Comparison of ENCODE assay signal across 22 cellular contexts in genomic region chr5:115986358-115986757, GRCh38. TPM values are rescaled to one million over a fixed set of nuclear protein-coding genes. Genes with fewer than 3 reads are reported as not detected.
DNase-seq lines count a peak whose midpoint lies in the region; ATAC-seq and TF ChIP-seq lines count a peak whose summit lies in the region.
"Had no signal": no experiment of that assay in that cellular context is flagged by ENCODE, and none has a peak within 500 bp of the region (broad histone marks: within the 10 kb centered on the region; RNA-seq: fewer than 3 reads in every experiment).

No MANE protein-coding gene starts in this region.

- H3K4me1 ChIP-seq in GM23248 (ENCODE audit: insufficient read depth) (peaks cover 7% of the 10 kb centered on the region; the same call in 1 of the 2 replicates), A673 (ENCODE audit: insufficient read depth, low read length, poor library complexity, severe bottlenecking) (no peaks in the 10 kb centered on the region)

- no peaks in the 10 kb centered on the region for H3K79me2 ChIP-seq in GM23248 (ENCODE audit: insufficient read depth)

- H3K4me3 ChIP-seq in AG04449 (ENCODE audit: low read depth, low read length) (no peak overlapping the region), GM23248 (no peak overlapping the region), choroid plexus epithelial cell (ENCODE audit: low read depth, low read length) (no peak overlapping the region), A673 (ENCODE audit: low read depth, low read length, poor library complexity, severe bottlenecking) (no peak overlapping the region)
- H3K4me3 ChIP-seq: ovary, testis had no signal

- H3K27me3 Mint-ChIP-seq in CD14-positive monocyte (ENCODE audit: low read depth in 3 of 3) = peaks cover 0 to 7% (median 0%) of the 10 kb centered on the region in 3 donors
- peaks cover 12 to 18% of the 10 kb centered on the region in 2 donors for H3K27me3 Mint-ChIP-seq in stimulated activated naive B cell treated with anti-CD40 and anti-IgM and Interleukin-4, amounts not matched to agents 10 μg/mL and 1 μg/mL and 100 μg/mL, for 72 hours

- no peak overlapping the region for H3K9ac ChIP-seq in GM23248

- DNase-seq in AG04449 (ENCODE audit: low read depth, low spot score) = peak; percentile 60
- DNase-seq in GM23248 = peak; percentile 49
- DNase-seq in choroid plexus epithelial cell (ENCODE audit: low read depth) = peak; percentile 79
- DNase-seq in kidney tubule cell (ENCODE audit: low spot score) = peak; percentile 22
- no peak for DNase-seq in CD14-positive monocyte (ENCODE audit: low spot score)
- DNase-seq in A673 (ENCODE audit: low spot score) = no peak
- no peak for DNase-seq in stimulated activated naive B cell treated with anti-CD40 and anti-IgM and Interleukin-4, amounts not matched to agents 10 μg/mL and 1 μg/mL and 100 μg/mL, for 72 hours
- DNase-seq: activated CD4-positive, alpha-beta T cell treated with anti-CD3 and anti-CD28 coated beads for 1 hour; activated CD8-positive, alpha-beta memory T cell treated with anti-CD3 and anti-CD28 coated beads for 24 hours; activated naive CD4-positive, alpha-beta T cell treated with anti-CD3 and anti-CD28 coated beads, Interleukin-2, amount 50 U/mL, for 16 hours; activated T-cell treated with anti-CD3 and anti-CD28 coated beads, Interleukin-2, amount 50 U/mL, for 72 hours; dermis blood vessel endothelial cell; left cardiac atrium; mesendoderm; naive thymus-derived CD8-positive, alpha-beta T cell; NCI-H1436 treated with DMSO at 0.1 percent for 48 hours; ovary; SW 1271; testis had no signal

- no peaks in the 10 kb centered on the region for H3K9me3 ChIP-seq in GM23248 (ENCODE audit: low read depth)
- no peaks in the 10 kb centered on the region for H3K9me3 ChIP-seq in A673 (ENCODE audit: low read depth, low read length, poor library complexity, severe bottlenecking)
- H3K9me3 ChIP-seq: ovary, testis had no signal

- POLR2A ChIA-PET in AG04449 (lab: Yijun Ruan, JAX) (no interaction called here), A673 (lab: Charles Lee; ENCODE audit: low non-redundant PET) (no interaction called here)

- ATAC-seq in GM21529 (IDR thresholded peaks at IDR 0.05; ENCODE audit: unreplicated experiment) = no peak
- no peak for ATAC-seq in stimulated activated naive B cell treated with anti-CD40 and anti-IgM and Interleukin-4, amounts not matched to agents 10 μg/mL and 1 μg/mL and 100 μg/mL, for 72 hours (replicated peaks)
- ATAC-seq: activated T-cell treated with anti-CD3 and anti-CD28 coated beads, Interleukin-2, amount 50 U/mL, for 72 hours; naive thymus-derived CD8-positive, alpha-beta T cell; stimulated activated memory B cell treated with anti-CD40 and anti-IgM and Interleukin-4, amounts not matched to agents 10 μg/mL and 1 μg/mL and 100 μg/mL, for 72 hours had no signal

- H3K9me2 ChIP-seq in GM23248 (ENCODE audit: insufficient read depth) = no peaks in the 10 kb centered on the region

- no peaks in the 10 kb centered on the region for H3K27me3 ChIP-seq in GM23248 (replicated peaks; ENCODE audit: insufficient read depth)
- peaks cover 13% of the 10 kb centered on the region for H3K27me3 ChIP-seq in A673 (replicated peaks; ENCODE audit: insufficient read depth, low read depth, low read length, poor library complexity)
- H3K27me3 ChIP-seq: ovary, testis had no signal

- H3K4me3 Mint-ChIP-seq in CD14-positive monocyte = no peak overlapping the region
- H3K4me3 Mint-ChIP-seq in stimulated activated naive B cell treated with anti-CD40 and anti-IgM and Interleukin-4, amounts not matched to agents 10 μg/mL and 1 μg/mL and 100 μg/mL, for 72 hours = no peak overlapping the region
- H3K4me3 Mint-ChIP-seq: activated T-cell treated with anti-CD3 and anti-CD28 coated beads, Interleukin-2, amount 50 U/mL, for 72 hours; naive thymus-derived CD8-positive, alpha-beta T cell; stimulated activated memory B cell treated with anti-CD40 and anti-IgM and Interleukin-4, amounts not matched to agents 10 μg/mL and 1 μg/mL and 100 μg/mL, for 72 hours had no signal

- H3F3A ChIP-seq in GM23248 (ENCODE audit: insufficient read depth) = peaks cover 7% of the 10 kb centered on the region; the same call in 1 of the 2 replicates

- H2AFZ ChIP-seq in GM23248 = no peak overlapping the region

- WGBS in GM23248 (ENCODE audit: low coverage in 1 of 2, low lambda C conversion rate in 2 of 2, missing lambda C conversion rate in 2 of 2), 2 experiments = 92 to 98% methylated on average over 3 of the region's 3 CpGs

- H4K20me1 ChIP-seq in GM23248 (ENCODE audit: insufficient read depth) = no peaks in the 10 kb centered on the region

- no peak overlapping the region for H3K4me2 ChIP-seq in GM23248 (ENCODE audit: unreplicated experiment)

- intact Hi-C loops in CD14-positive monocyte (cut with micrococcal nuclease) (no loop called here), A673 (cut with micrococcal nuclease; ENCODE audit: unreplicated experiment) (no loop called here)

- in situ Hi-C loops in GM23248 (cut with MboI) = no loop called here

- CTCF ChIA-PET in AG04449 (lab: Yijun Ruan, JAX) (no interaction called here), A673 (lab: Charles Lee) (no interaction called here)

- BruUV-seq in A673 (replicated peaks; lab: Mats Ljungman, UMichigan) = no TSS peak

- peaks cover 0 to 2% (median 0%) of the 10 kb centered on the region in 7 donors for H3K9me3 Mint-ChIP-seq in CD14-positive monocyte
- no peaks in the 10 kb centered on the region for H3K9me3 Mint-ChIP-seq in stimulated activated naive B cell treated with anti-CD40 and anti-IgM and Interleukin-4, amounts not matched to agents 10 μg/mL and 1 μg/mL and 100 μg/mL, for 72 hours
- H3K9me3 Mint-ChIP-seq: activated T-cell treated with anti-CD3 and anti-CD28 coated beads, Interleukin-2, amount 50 U/mL, for 72 hours; naive thymus-derived CD8-positive, alpha-beta T cell; stimulated activated memory B cell treated with anti-CD40 and anti-IgM and Interleukin-4, amounts not matched to agents 10 μg/mL and 1 μg/mL and 100 μg/mL, for 72 hours had no signal

- no peaks in the 10 kb centered on the region for H3K36me3 Mint-ChIP-seq in CD14-positive monocyte
- H3K36me3 Mint-ChIP-seq in stimulated activated naive B cell treated with anti-CD40 and anti-IgM and Interleukin-4, amounts not matched to agents 10 μg/mL and 1 μg/mL and 100 μg/mL, for 72 hours = no peaks in the 10 kb centered on the region
- H3K36me3 Mint-ChIP-seq: naive thymus-derived CD8-positive, alpha-beta T cell; stimulated activated memory B cell treated with anti-CD40 and anti-IgM and Interleukin-4, amounts not matched to agents 10 μg/mL and 1 μg/mL and 100 μg/mL, for 72 hours had no signal

- H3K4me1 Mint-ChIP-seq in CD14-positive monocyte = no peaks in the 10 kb centered on the region
- no peaks in the 10 kb centered on the region for H3K4me1 Mint-ChIP-seq in stimulated activated naive B cell treated with anti-CD40 and anti-IgM and Interleukin-4, amounts not matched to agents 10 μg/mL and 1 μg/mL and 100 μg/mL, for 72 hours
- H3K4me1 Mint-ChIP-seq: naive thymus-derived CD8-positive, alpha-beta T cell; stimulated activated memory B cell treated with anti-CD40 and anti-IgM and Interleukin-4, amounts not matched to agents 10 μg/mL and 1 μg/mL and 100 μg/mL, for 72 hours had no signal

- TF ChIP-seq CTCF in AG04449 (IDR thresholded peaks at IDR 0.05; ENCODE audit: insufficient read depth, low read length, missing control alignments) (no peak), choroid plexus epithelial cell (conservative IDR thresholded peaks at IDR 0.05; ENCODE audit: low read depth, low read length) (no peak), CD14-positive monocyte (IDR thresholded peaks at IDR 0.05) (no peak), A673 (conservative IDR thresholded peaks at IDR 0.05; ENCODE audit: low read depth, low read length) (no peak)

- no peak overlapping the region for H3K27ac Mint-ChIP-seq in CD14-positive monocyte
- no peak overlapping the region for H3K27ac Mint-ChIP-seq in stimulated activated naive B cell treated with anti-CD40 and anti-IgM and Interleukin-4, amounts not matched to agents 10 μg/mL and 1 μg/mL and 100 μg/mL, for 72 hours
- H3K27ac Mint-ChIP-seq: activated T-cell treated with anti-CD3 and anti-CD28 coated beads, Interleukin-2, amount 50 U/mL, for 72 hours; naive thymus-derived CD8-positive, alpha-beta T cell; stimulated activated memory B cell treated with anti-CD40 and anti-IgM and Interleukin-4, amounts not matched to agents 10 μg/mL and 1 μg/mL and 100 μg/mL, for 72 hours had no signal

- H3K36me3 ChIP-seq in GM23248 (ENCODE audit: low read depth) (no peaks in the 10 kb centered on the region), A673 (ENCODE audit: insufficient read depth, low read length, poor library complexity, severe bottlenecking) (no peaks in the 10 kb centered on the region)
- H3K36me3 ChIP-seq: ovary had no signal

- no peak overlapping the region for H3K27ac ChIP-seq in GM23248
- no peak overlapping the region for H3K27ac ChIP-seq in A673 (ENCODE audit: low read depth, low read length, poor library complexity, severe bottlenecking)
- H3K27ac ChIP-seq: HL-60, ovary, testis had no signal

RNA-seq across cellular contexts. Expression of gene LVRN, which starts 24.1 kb away (rescaled TPM):
- 0.32 TPM in 1 of 2 replicates, not detected in the other for total RNA-seq in GM23248 (2014; rRNA removed; shearing (Covaris generic))
- polyA plus RNA-seq in GM23248 (2016; fragmentation: Nextera tagmentation; extraction: Ambion mirVana) (0.18 and 0.24 TPM in 2 replicates), CD14-positive monocyte (not detected)
- not detected in 2 replicates for total RNA-seq in A673 (2021)
- polyA plus RNA-seq: naive thymus-derived CD8-positive, alpha-beta T cell had no signal

RNA-seq across cellular contexts. Expression of gene ARL14EPL, which starts 45.9 kb away (rescaled TPM):
- not detected in 2 replicates for total RNA-seq in GM23248 (2014; rRNA removed; shearing (Covaris generic))
- polyA plus RNA-seq in GM23248 (2016; fragmentation: Nextera tagmentation; extraction: Ambion mirVana) = not detected in 2 replicates
- polyA plus RNA-seq in CD14-positive monocyte = not detected
- total RNA-seq in A673 (2021) = not detected in 2 replicates
- total RNA-seq: activated T-cell treated with anti-CD3 and anti-CD28 coated beads, Interleukin-2, amount 50 U/mL, for 72 hours; left cardiac atrium; naive thymus-derived CD8-positive, alpha-beta T cell; ovary; testis had no signal
- polyA plus RNA-seq: naive thymus-derived CD8-positive, alpha-beta T cell had no signal

Comparison
In these comparisons a context has a peak if more than half of its experiments do, and no peak if none do; other contexts are left out.
1. DNase-seq: peak in AG04449 (single experiment), GM23248 (single experiment), choroid plexus epithelial cell (single experiment) and kidney tubule cell (single experiment); none in CD14-positive monocyte (single experiment), A673 (single experiment) and stimulated activated naive B cell treated with anti-CD40 and anti-IgM and Interleukin-4, amounts not matched to agents 10 μg/mL and 1 μg/mL and 100 μg/mL, for 72 hours (single experiment).